12 cellular contexts compared by ENCODE assay signal in the genomic region with DNA sequence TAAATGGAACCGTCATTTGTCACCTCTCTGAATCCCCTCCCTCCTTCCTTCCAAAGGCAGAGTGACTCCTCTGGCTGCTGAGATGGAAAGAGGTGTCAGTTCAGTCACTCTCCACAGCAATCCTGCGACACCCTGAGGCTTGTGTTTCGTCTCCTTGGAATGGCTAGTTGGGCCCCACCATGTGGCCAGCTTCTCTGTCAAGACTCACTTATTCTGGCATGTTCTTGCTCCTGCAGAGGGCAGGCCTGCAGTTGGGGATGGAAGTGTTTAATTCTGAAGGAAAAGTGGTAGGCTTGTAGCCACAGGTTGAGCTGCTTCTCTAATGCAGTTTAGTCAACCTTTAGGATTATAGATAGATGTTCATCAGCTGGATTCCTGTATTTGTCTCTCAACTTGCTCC.
DNase-seq lines count a peak whose midpoint lies in the region; ATAC-seq and TF ChIP-seq lines count a peak whose summit lies in the region.
"Had no signal": no experiment of that assay in that cellular context is flagged by ENCODE, and none has a peak within 500 bp of the region (broad histone marks: within the 10 kb centered on the region; RNA-seq: fewer than 3 reads in every experiment).

No MANE protein-coding gene starts in this region.

- no TSS peak for BruUV-seq in A673 (replicated peaks; lab: Mats Ljungman, UMichigan)

- intact Hi-C loops in A673 (cut with micrococcal nuclease; ENCODE audit: unreplicated experiment) = no loop called here

- H3K4me3 ChIP-seq in A673 (ENCODE audit: low read depth, low read length, poor library complexity, severe bottlenecking) (no peak overlapping the region), kidney epithelial cell (ENCODE audit: low read depth, low read length) (no peak overlapping the region)
- H3K4me3 ChIP-seq: body of pancreas, GM12878 had no signal

- CTCF ChIA-PET in A673 (lab: Charles Lee) = no interaction called here

- no peaks in the 10 kb centered on the region for H3K4me1 ChIP-seq in A673 (ENCODE audit: insufficient read depth, low read length, poor library complexity, severe bottlenecking)
- H3K4me1 ChIP-seq: body of pancreas had no signal

- no peaks in the 10 kb centered on the region for H3K36me3 ChIP-seq in A673 (ENCODE audit: insufficient read depth, low read length, poor library complexity, severe bottlenecking)
- H3K36me3 ChIP-seq in kidney epithelial cell (ENCODE audit: control insufficient read depth, insufficient read depth, low read length) = no peaks in the 10 kb centered on the region

- DNase-seq in A673 (ENCODE audit: low spot score) (peak; percentile 22), HT-29 (ENCODE audit: low spot score) (peak; percentile 48), ecto neural progenitor cell (ENCODE audit: low spot score) (peak; percentile 51), kidney epithelial cell (ENCODE audit: low read depth) (no peak), T-helper 1 cell (no peak), ureter (ENCODE audit: low spot score) (no peak)
- DNase-seq in activated CD8-positive, alpha-beta memory T cell treated with anti-CD3 and anti-CD28 coated beads, Interleukin-2, amount 50 U/mL, for 48 hours = no peak
- DNase-seq: activated CD8-positive, alpha-beta T cell treated with anti-CD3 and anti-CD28 coated beads for 36 hours; NCI-H1694 treated with DMSO at 0.1 percent for 48 hours had no signal

- ATAC-seq in HG03108 (IDR thresholded peaks at IDR 0.05; ENCODE audit: unreplicated experiment) = no peak
- ATAC-seq: activated CD8-positive, alpha-beta T cell treated with anti-CD3 and anti-CD28 coated beads for 36 hours; body of pancreas; GM12878 had no signal

- TF ChIP-seq CTCF in A673 (conservative IDR thresholded peaks at IDR 0.05; ENCODE audit: low read depth, low read length) (0 out of 2 replicates have a peak, but pooled peaks have one; percentile 28), kidney epithelial cell (IDR thresholded peaks at IDR 0.05; ENCODE audit: insufficient read depth, low read length, poor library complexity, severe bottlenecking) (peak; percentile 7)

- H3K9me3 ChIP-seq in A673 (ENCODE audit: low read depth, low read length, poor library complexity, severe bottlenecking) = no peaks in the 10 kb centered on the region
- H3K9me3 ChIP-seq: body of pancreas had no signal

- POLR2A ChIA-PET in A673 (lab: Charles Lee; ENCODE audit: low non-redundant PET) = no interaction called here

- H3K27ac ChIP-seq in A673 (ENCODE audit: low read depth, low read length, poor library complexity, severe bottlenecking) = no peak overlapping the region
- H3K27ac ChIP-seq: body of pancreas had no signal

- H3K27me3 ChIP-seq in A673 (replicated peaks; ENCODE audit: insufficient read depth, low read depth, low read length, poor library complexity) (no peaks in the 10 kb centered on the region), kidney epithelial cell (ENCODE audit: control insufficient read depth, insufficient read depth, low read length) (no peaks in the 10 kb centered on the region)
- H3K27me3 ChIP-seq: body of pancreas had no signal

Comparison
In these comparisons a context has a peak if more than half of its experiments do, and no peak if none do; other contexts are left out.
1. DNase-seq: peak in A673 (single experiment), HT-29 (single experiment) and ecto neural progenitor cell (single experiment); none in kidney epithelial cell (single experiment), T-helper 1 cell (0 of 5), activated CD8-positive, alpha-beta memory T cell treated with anti-CD3 and anti-CD28 coated beads, Interleukin-2, amount 50 U/mL, for 48 hours (single experiment) and ureter (single experiment).